ENCODE assay signal across 8 cellular contexts in genomic region chr20:37096415-37097039, GRCh38. TPM values are rescaled to one million over a fixed set of nuclear protein-coding genes. Genes with fewer than 3 reads are reported as not detected.
DNase-seq lines count a peak whose midpoint lies in the region; ATAC-seq and TF ChIP-seq lines count a peak whose summit lies in the region.

No MANE protein-coding gene starts in this region.

- H3K27me3 Mint-ChIP-seq in CD4-positive, CD25-positive, alpha-beta regulatory T cell = peaks cover 11% of the 10 kb centered on the region
- H3K27me3 Mint-ChIP-seq in naive thymus-derived CD8-positive, alpha-beta T cell = peaks cover 0 to 2% (median 0%) of the 10 kb centered on the region in 5 donors

- H3K4me1 ChIP-seq in CD4-positive, CD25-positive, alpha-beta regulatory T cell (ENCODE audit: control insufficient read depth, insufficient read depth, low read length, poor library complexity, severe bottlenecking) = peaks cover 38% of the 10 kb centered on the region

- in situ Hi-C loops in astrocyte of the cerebellum (cut with HindIII; ENCODE audit: low sequenced_read_pairs) = no loop called here

- peak overlapping the region; percentile 88 for H3K27ac ChIP-seq in CD4-positive, CD25-positive, alpha-beta regulatory T cell (ENCODE audit: insufficient read depth, low read length, poor library complexity, severe bottlenecking)

- no peak for ATAC-seq in CD4-positive, CD25-positive, alpha-beta regulatory T cell (ENCODE audit: low read depth in 2 of 2)
- peak; percentile 9 for ATAC-seq in HG03196 (IDR thresholded peaks at IDR 0.05; ENCODE audit: unreplicated experiment)
- ATAC-seq in naive thymus-derived CD8-positive, alpha-beta T cell = no peak
- no peak for ATAC-seq in HG03521 (IDR thresholded peaks at IDR 0.05; ENCODE audit: unreplicated experiment)
- ATAC-seq in GM19035 (IDR thresholded peaks at IDR 0.05; ENCODE audit: unreplicated experiment) = no peak

- no peaks in the 10 kb centered on the region for H3K9me3 Mint-ChIP-seq in CD4-positive, CD25-positive, alpha-beta regulatory T cell
- no peaks in the 10 kb centered on the region for H3K9me3 Mint-ChIP-seq in naive thymus-derived CD8-positive, alpha-beta T cell

- H3K27me3 ChIP-seq in CD4-positive, CD25-positive, alpha-beta regulatory T cell (ENCODE audit: control insufficient read depth, insufficient read depth, low read length) = no peaks in the 10 kb centered on the region

- DNase-seq in CD4-positive, CD25-positive, alpha-beta regulatory T cell = no peak
- no peak for DNase-seq in astrocyte of the cerebellum (ENCODE audit: low read depth)
- no peak for DNase-seq in naive thymus-derived CD8-positive, alpha-beta T cell
- DNase-seq in HuH-7.5 (ENCODE audit: low spot score) = no peak
- no peak for DNase-seq in retina

- peak overlapping the region; percentile 96 to 100 (median 99) for H3K27ac Mint-ChIP-seq in CD4-positive, CD25-positive, alpha-beta regulatory T cell
- H3K27ac Mint-ChIP-seq in naive thymus-derived CD8-positive, alpha-beta T cell = peak overlapping the region; percentile 98 to 100 (median 99)

- peaks cover 14 to 41% (median 30%) of the 10 kb centered on the region in 4 donors for H3K4me1 Mint-ChIP-seq in CD4-positive, CD25-positive, alpha-beta regulatory T cell
- H3K4me1 Mint-ChIP-seq in naive thymus-derived CD8-positive, alpha-beta T cell = peaks cover 15 to 33% (median 24%) of the 10 kb centered on the region in 4 donors

- H3K4me3 Mint-ChIP-seq in CD4-positive, CD25-positive, alpha-beta regulatory T cell = peak overlapping the region; percentile 94 to 99 (median 99)
- peak overlapping the region; percentile 98 to 100 (median 99) for H3K4me3 Mint-ChIP-seq in naive thymus-derived CD8-positive, alpha-beta T cell

- H3K4me3 ChIP-seq in CD4-positive, CD25-positive, alpha-beta regulatory T cell (ENCODE audit: low read depth, low read length) = peak overlapping the region; percentile 94
- peak overlapping the region; percentile 71 for H3K4me3 ChIP-seq in astrocyte of the cerebellum (ENCODE audit: low read depth, low read length)

- H3K36me3 Mint-ChIP-seq in CD4-positive, CD25-positive, alpha-beta regulatory T cell = peaks cover 12% of the 10 kb centered on the region
- peaks cover 0 to 6% (median 2%) of the 10 kb centered on the region in 3 donors for H3K36me3 Mint-ChIP-seq in naive thymus-derived CD8-positive, alpha-beta T cell

- TF ChIP-seq CTCF in astrocyte of the cerebellum (IDR thresholded peaks at IDR 0.05; ENCODE audit: low read depth, low read length, missing control alignments) = no peak

- POLR2A ChIA-PET in naive thymus-derived CD8-positive, alpha-beta T cell (lab: Charles Lee) = interaction anchor here (0.7 to 2.6 kb wide), 12 partner anchors 15 to 166 kb away, joined by 3 to 24 read pairs (median 7); partner anchors contain the start of genes MROH8 and RPN2

- peaks cover 8% of the 10 kb centered on the region for H3K36me3 ChIP-seq in CD4-positive, CD25-positive, alpha-beta regulatory T cell (ENCODE audit: control insufficient read depth, insufficient read depth, low read length)

- no peaks in the 10 kb centered on the region for H3K9me3 ChIP-seq in CD4-positive, CD25-positive, alpha-beta regulatory T cell (ENCODE audit: control insufficient read depth in 2 of 2, low read length in 2 of 2)

RNA-seq across cellular contexts. Expression of gene RBL1, which starts 0.7 kb away (rescaled TPM):
- 32.6 TPM for total RNA-seq in CD4-positive, CD25-positive, alpha-beta regulatory T cell
- polyA plus RNA-seq in CD4-positive, CD25-positive, alpha-beta regulatory T cell = 10 to 100 TPM; 11.3 to 23.2 (median 13.3) TPM
- total RNA-seq in naive thymus-derived CD8-positive, alpha-beta T cell = 10 to 100 TPM; 19.8 to 26.2 TPM
- polyA plus RNA-seq in naive thymus-derived CD8-positive, alpha-beta T cell = 1 to 10 TPM; 6.2 to 7.6 (median 7.0) TPM
